In the genomic region with DNA sequence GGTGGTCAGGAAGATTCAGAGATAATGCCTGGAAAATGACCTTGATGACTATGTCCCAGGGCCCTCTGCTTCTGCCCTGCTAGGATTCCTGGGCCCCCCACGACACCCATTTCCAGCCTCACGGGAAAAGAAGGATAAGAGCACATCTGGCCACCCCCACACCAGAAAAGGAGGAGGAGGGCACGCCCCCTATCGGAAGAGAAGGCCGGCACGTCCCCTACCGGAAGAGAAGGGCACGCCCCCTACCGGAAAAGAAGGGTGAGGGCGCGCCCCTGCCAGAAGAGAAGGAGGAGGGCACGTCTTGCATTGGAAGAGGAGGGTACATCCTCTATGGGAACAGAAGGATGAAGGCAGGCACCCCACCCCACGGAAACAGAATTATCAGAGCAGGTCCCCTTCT, we compare ENCODE assay signal across 8 cellular contexts.
DNase-seq lines count a peak whose midpoint lies in the region; ATAC-seq lines count a peak whose summit lies in the region.

No MANE protein-coding gene starts in this region.

- peaks cover 48% of the 10 kb centered on the region for H3K27me3 Mint-ChIP-seq in activated naive CD4-positive, alpha-beta T cell treated with anti-CD3 and anti-CD28 coated beads, Interleukin-2, amount 10 ng/mL, durations not matched to agents 7 days and 5 days

- CTCF ChIA-PET in activated naive CD4-positive, alpha-beta T cell treated with anti-CD3 and anti-CD28 coated beads, Interleukin-2, amount 10 ng/mL, durations not matched to agents 7 days and 5 days (lab: Charles Lee) = no interaction called here

- DNase-seq in activated gamma-delta T cell treated with Interleukin-2 at 50 U/mL for 16 hours (peak; percentile 63), activated gamma-delta T cell (lab: John Stamatoyannopoulos, UW) (no peak), SK-N-DZ (ENCODE audit: low spot score) (peak; percentile 15), kidney glomerular epithelial cell (lab: John Stamatoyannopoulos, UW) (peak; percentile 3)
- peak; percentile 70 for DNase-seq in activated naive CD4-positive, alpha-beta T cell treated with anti-CD3 and anti-CD28 coated beads, Interleukin-2, amount 10 ng/mL, durations not matched to agents 7 days and 5 days
- peak; percentile 30 to 34 for DNase-seq in stimulated activated CD8-positive, alpha-beta memory T cell treated with anti-CD3 and anti-CD28 coated beads, Interleukin-4, amount 100 ng/mL, for 4 hours (ENCODE audit: low read depth in 2 of 2, low spot score in 1 of 2)

- H3K27ac Mint-ChIP-seq in activated naive CD4-positive, alpha-beta T cell treated with anti-CD3 and anti-CD28 coated beads, Interleukin-2, amount 10 ng/mL, durations not matched to agents 7 days and 5 days = peak overlapping the region; percentile 56

- no peak overlapping the region for H3K4me3 Mint-ChIP-seq in activated naive CD4-positive, alpha-beta T cell treated with anti-CD3 and anti-CD28 coated beads, Interleukin-2, amount 10 ng/mL, durations not matched to agents 7 days and 5 days

- H3K9me3 Mint-ChIP-seq in activated naive CD4-positive, alpha-beta T cell treated with anti-CD3 and anti-CD28 coated beads, Interleukin-2, amount 10 ng/mL, durations not matched to agents 7 days and 5 days = peaks cover 13% of the 10 kb centered on the region

- H3K4me1 Mint-ChIP-seq in activated naive CD4-positive, alpha-beta T cell treated with anti-CD3 and anti-CD28 coated beads, Interleukin-2, amount 10 ng/mL, durations not matched to agents 7 days and 5 days = peaks cover 18% of the 10 kb centered on the region

- ATAC-seq in HG03139 (IDR thresholded peaks at IDR 0.05; ENCODE audit: unreplicated experiment) = no peak
- no peak for ATAC-seq in GM21825 (IDR thresholded peaks at IDR 0.05; ENCODE audit: unreplicated experiment)

- H3K36me3 Mint-ChIP-seq in activated naive CD4-positive, alpha-beta T cell treated with anti-CD3 and anti-CD28 coated beads, Interleukin-2, amount 10 ng/mL, durations not matched to agents 7 days and 5 days = peaks cover 16% of the 10 kb centered on the region
